ENCODE assay signal across 8 cellular contexts in the genomic region with DNA sequence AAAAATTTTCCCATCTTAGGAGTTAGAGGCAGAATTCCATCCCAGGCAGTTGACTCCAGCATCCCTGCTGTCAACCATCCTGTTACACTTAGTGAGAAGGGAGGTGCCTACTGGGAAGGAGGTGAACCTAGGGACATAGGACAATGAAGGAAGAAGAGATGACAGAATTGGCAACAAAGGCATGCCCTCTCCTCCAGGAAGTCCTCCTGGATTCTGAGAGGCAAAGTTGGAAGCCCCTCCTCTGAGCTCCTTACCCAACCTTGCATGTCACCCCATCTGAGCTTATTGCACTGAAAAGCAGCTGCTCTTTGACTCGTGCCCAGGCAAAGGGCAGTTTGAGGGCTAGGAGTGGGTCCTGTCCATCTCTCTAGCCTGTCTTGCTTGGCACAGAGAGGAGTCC.
"Had no signal": no experiment of that assay in that cellular context is flagged by ENCODE, and none has a peak within 500 bp of the region (broad histone marks: within the 10 kb centered on the region; RNA-seq: fewer than 3 reads in every experiment).

No MANE protein-coding gene starts in this region.

- ATAC-seq: GM12878 had no signal

- DNase-seq: GDM1, GF-D8 had no signal

- H3K4me3 ChIP-seq: GM12878 had no signal

- FAIRE-seq: G401.6, GM12878, GM12891, GM12892, GM18507, GM19239 had no signal
